ENCODE assay signal across 1 cellular context in the genomic region with DNA sequence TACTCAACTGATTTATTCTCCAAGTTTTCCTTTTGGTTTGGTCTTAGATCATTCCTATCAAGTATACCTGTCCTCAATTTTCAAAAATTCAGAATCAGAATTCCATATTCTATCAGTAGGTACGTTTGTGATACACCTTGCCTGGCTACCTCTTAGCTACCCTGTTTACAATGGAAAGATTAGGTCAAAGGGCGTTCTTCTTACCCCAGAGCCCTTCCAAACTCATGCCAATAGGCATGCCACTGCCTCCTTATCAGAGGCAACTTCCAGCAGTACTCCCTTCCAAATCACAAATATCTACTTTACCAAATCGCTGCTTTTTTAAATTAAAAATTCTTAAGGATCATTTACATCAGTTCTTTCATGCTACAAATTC.
TF ChIP-seq lines count a peak whose summit lies in the region.

No MANE protein-coding gene starts in this region.

TF ChIP-seq in endothelial cell of umbilical vein, 7 proteins besides CTCF, POLR2A, EP300 and RAD21:
- TF ChIP-seq GATA2 (IDR thresholded peaks at IDR 0.05; ENCODE audit: insufficient read depth, insufficient read length, low read depth, low read length) (no peak), EZH2 (IDR thresholded peaks at IDR 0.05; ENCODE audit: borderline replicate concordance, low read depth, low read length, severe bottlenecking) (no peak), POLR2AphosphoS5 (IDR thresholded peaks at IDR 0.05; ENCODE audit: insufficient read depth, low read depth, low read length) (no peak), MYC (IDR thresholded peaks at IDR 0.05; ENCODE audit: low read depth, low read length) (no peak), JUN (IDR thresholded peaks at IDR 0.05; ENCODE audit: borderline replicate concordance, insufficient read depth, insufficient read length, low read depth) (no peak), FOS (IDR thresholded peaks at IDR 0.05; ENCODE audit: borderline replicate concordance, insufficient read depth, low read length) (no peak)
- TF ChIP-seq, protein P1, sequence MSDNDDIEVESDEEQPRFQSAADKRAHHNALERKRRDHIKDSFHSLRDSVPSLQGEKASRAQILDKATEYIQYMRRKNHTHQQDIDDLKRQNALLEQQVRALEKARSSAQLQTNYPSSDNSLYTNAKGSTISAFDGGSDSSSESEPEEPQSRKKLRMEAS (IDR thresholded peaks at IDR 0.05; ENCODE audit: insufficient read depth, insufficient read length) = no peak
